9 cellular contexts compared by ENCODE assay signal in genomic region chr3:166837535-166837934, GRCh38.
A peak's percentile ranks its signal among the peaks of the same experiment; 100 is the strongest.
DNase-seq lines count a peak whose midpoint lies in the region; ATAC-seq and TF ChIP-seq lines count a peak whose summit lies in the region.
"Had no signal": no experiment of that assay in that cellular context is flagged by ENCODE, and none has a peak within 500 bp of the region (broad histone marks: within the 10 kb centered on the region; RNA-seq: fewer than 3 reads in every experiment).

No MANE protein-coding gene starts in this region.

- TF ChIP-seq CTCF in 22Rv1 (IDR thresholded peaks at IDR 0.05) = peak; percentile 76
- TF ChIP-seq CTCF in brain microvascular endothelial cell (IDR thresholded peaks at IDR 0.05; ENCODE audit: low read depth, low read length, missing control alignments) = peak; percentile 40

- no peaks in the 10 kb centered on the region for H3K36me3 ChIP-seq in brain microvascular endothelial cell (replicated peaks)

- intact Hi-C loops in sciatic nerve (cut with DNase I) = no loop called here

- H3K27ac ChIP-seq in 22Rv1 (no peak overlapping the region), brain microvascular endothelial cell (no peak overlapping the region)

- in situ Hi-C loops in brain microvascular endothelial cell (cut with HindIII; ENCODE audit: low pct_ligation_motif_present, low sequenced_read_pairs) = no loop called here

- H3K27me3 ChIP-seq in brain microvascular endothelial cell (replicated peaks) = no peaks in the 10 kb centered on the region

- ATAC-seq in GM18858 (IDR thresholded peaks at IDR 0.05; ENCODE audit: unreplicated experiment) (peak; percentile 70), HG03135 (IDR thresholded peaks at IDR 0.05; ENCODE audit: unreplicated experiment) (no peak), sciatic nerve (no peak)

- no peak overlapping the region for H3K4me3 ChIP-seq in brain microvascular endothelial cell (ENCODE audit: low read depth, low read length)

- DNase-seq in MV-4-11 (lab: John Stamatoyannopoulos, UW) (peak; percentile 33), brain microvascular endothelial cell (no peak), sciatic nerve (ENCODE audit: low spot score) (no peak), hippocampal formation (lab: John Stamatoyannopoulos, UW) (no peak)
- DNase-seq in activated effector memory CD4-positive, alpha-beta T cell treated with anti-CD3 and anti-CD28 coated beads, Interleukin-2, amount 50 U/mL, for 16 hours = no peak
- DNase-seq: NCI-H187 had no signal
